18 cellular contexts compared by ENCODE assay signal in the genomic region with DNA sequence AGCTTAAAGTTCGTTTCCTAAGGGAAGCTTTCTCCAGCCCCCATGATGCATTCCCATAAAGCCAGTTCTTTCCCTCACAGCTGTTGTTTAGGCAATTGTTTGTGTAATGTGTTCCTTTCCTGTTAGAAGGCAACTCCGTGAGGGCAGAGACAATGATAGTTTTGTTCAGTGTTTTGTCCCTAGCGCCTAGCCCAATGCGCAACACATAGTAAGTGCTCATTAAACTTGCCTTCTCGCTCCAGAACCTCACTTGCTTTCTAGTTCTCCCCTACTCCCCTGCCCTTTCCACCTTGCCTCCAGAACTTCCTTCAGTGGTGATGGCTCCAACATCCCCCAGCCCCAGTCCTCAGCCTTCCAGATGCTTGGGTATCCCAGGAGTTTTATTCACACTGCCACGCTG.
DNase-seq lines count a peak whose midpoint lies in the region; ATAC-seq and TF ChIP-seq lines count a peak whose summit lies in the region.
"Had no signal": no experiment of that assay in that cellular context is flagged by ENCODE, and none has a peak within 500 bp of the region (broad histone marks: within the 10 kb centered on the region; RNA-seq: fewer than 3 reads in every experiment).

No MANE protein-coding gene starts in this region.

- H3K36me3 ChIP-seq in mammary epithelial cell (ENCODE audit: insufficient read depth, low read length) = no peaks in the 10 kb centered on the region
- no peaks in the 10 kb centered on the region for H3K36me3 ChIP-seq in BLaER1
- H3K36me3 ChIP-seq in neuronal stem cell (replicated peaks in 1 of 2; ENCODE audit: control insufficient read depth in 2 of 2, insufficient read depth in 2 of 2, low read length in 2 of 2) = peaks cover 0 to 26% of the 10 kb centered on the region in 2 donors

- no peaks in the 10 kb centered on the region for H3K79me2 ChIP-seq in mammary epithelial cell (ENCODE audit: insufficient read depth, low read length)

- H3K4ac ChIP-seq in neuronal stem cell (ENCODE audit: low read length) = peak overlapping the region; percentile 39

- no peaks in the 10 kb centered on the region for H3K9me3 ChIP-seq in mammary epithelial cell (replicated peaks; ENCODE audit: insufficient read depth, low read length)
- H3K9me3 ChIP-seq in BLaER1 = no peaks in the 10 kb centered on the region
- H3K9me3 ChIP-seq in neuronal stem cell (replicated peaks in 1 of 2; ENCODE audit: control insufficient read depth in 2 of 2, insufficient read depth in 1 of 2, low read depth in 1 of 2, low read length in 2 of 2) = no peaks in the 10 kb centered on the region
- H3K9me3 ChIP-seq: A549 had no signal

- H3K18ac ChIP-seq in neuronal stem cell (ENCODE audit: low read length) = no peak overlapping the region

- TF ChIP-seq CTCF in MCF 10A (IDR thresholded peaks at IDR 0.05; ENCODE audit: unreplicated experiment) = no peak
- TF ChIP-seq CTCF in mammary epithelial cell (conservative IDR thresholded peaks at IDR 0.05 in 1 of 2, IDR thresholded peaks at IDR 0.05 in 1 of 2; ENCODE audit: extremely low read depth in 1 of 2, insufficient read depth in 1 of 2, low read depth in 1 of 2, low read length in 2 of 2) = no peak
- TF ChIP-seq CTCF in endothelial cell (IDR thresholded peaks at IDR 0.05; ENCODE audit: unreplicated experiment) = no peak

- BruUV-seq in MCF 10A (replicated peaks; lab: Mats Ljungman, UMichigan) (no TSS peak), mammary epithelial cell (replicated peaks; lab: Mats Ljungman, UMichigan) (no TSS peak)

- H2AFZ ChIP-seq in mammary epithelial cell (ENCODE audit: low read depth, low read length) = no peak overlapping the region
- no peak overlapping the region for H2AFZ ChIP-seq in neuronal stem cell (ENCODE audit: low read length)
- H2AFZ ChIP-seq: GM23338 had no signal

- H3K23ac ChIP-seq in neuronal stem cell (ENCODE audit: low read depth, low read length, poor library complexity) = no peak overlapping the region

- H2BK15ac ChIP-seq in neuronal stem cell (ENCODE audit: low read length) = no peak overlapping the region

- dilution Hi-C loops in mammary epithelial cell (cut with HindIII; ENCODE audit: low sequenced_read_pairs) = no loop called here

- H3K9me3 Mint-ChIP-seq in MCF 10A (ENCODE audit: unreplicated experiment) (no peaks in the 10 kb centered on the region), endothelial cell (ENCODE audit: unreplicated experiment) (no peaks in the 10 kb centered on the region)
- H3K9me3 Mint-ChIP-seq: CD8-positive, alpha-beta T cell; GM23338; HFFc6; IgD-negative memory B cell had no signal

- no peak overlapping the region for H2BK120ac ChIP-seq in neuronal stem cell (ENCODE audit: low read depth, low read length)

- no peaks in the 10 kb centered on the region for H3K27me3 ChIP-seq in mammary epithelial cell (ENCODE audit: insufficient read depth, low read length)
- H3K27me3 ChIP-seq in BLaER1 = no peaks in the 10 kb centered on the region
- H3K27me3 ChIP-seq in neuronal stem cell (ENCODE audit: control insufficient read depth in 3 of 3, insufficient read depth in 3 of 3, low read depth in 1 of 3, low read length in 3 of 3) = peaks cover 0 to 5% (median 0%) of the 10 kb centered on the region in 3 experiments

- H3K4me1 Mint-ChIP-seq in MCF 10A (ENCODE audit: insufficient read depth, unreplicated experiment) (peaks cover 51% of the 10 kb centered on the region), endothelial cell (ENCODE audit: unreplicated experiment) (peaks cover 33% of the 10 kb centered on the region)

- H3K4me2 ChIP-seq in mammary epithelial cell (ENCODE audit: insufficient read depth, low read depth, low read length) (no peak overlapping the region), BLaER1 (peak overlapping the region; percentile 54), neuronal stem cell (ENCODE audit: insufficient read depth, low read length, poor library complexity, severe bottlenecking) (no peak overlapping the region)
- H3K4me2 ChIP-seq: A549, GM23338 had no signal

- in situ Hi-C loops in mammary epithelial cell (cut with MboI; ENCODE audit: low sequenced_read_pairs in 2 of 2) = no loop called here

- no peak for DNase-seq in MCF 10A (ENCODE audit: unreplicated experiment)
- no peak for DNase-seq in mammary epithelial cell
- no peak for DNase-seq in neuronal stem cell (ENCODE audit: low spot score)
- no peak for DNase-seq in endothelial cell (ENCODE audit: low spot score)
- DNase-seq: AML-193; CD8-positive, alpha-beta T cell; COR-L47; DMS 273 treated with DMSO at 0.1 percent for 48 hours; HCEC 1CT; HFFc6 had no signal

- no peak overlapping the region for H2BK5ac ChIP-seq in neuronal stem cell (ENCODE audit: low read length)

- no peak overlapping the region for H4K8ac ChIP-seq in neuronal stem cell (ENCODE audit: low read depth, low read length)

- POLR2A ChIA-PET in MCF 10A (lab: Yijun Ruan, JAX) = interaction anchor here (0.9 to 3.3 kb wide), 5 partner anchors 9 to 233 kb away, joined by 3 to 15 read pairs (median 4); no protein-coding TSS in a partner anchor

- H3K27me3 Mint-ChIP-seq in MCF 10A (ENCODE audit: insufficient read depth, unreplicated experiment) = no peaks in the 10 kb centered on the region
- H3K27me3 Mint-ChIP-seq in endothelial cell (ENCODE audit: unreplicated experiment) = peaks cover 2% of the 10 kb centered on the region

- H3K27ac Mint-ChIP-seq in MCF 10A (ENCODE audit: low read depth, unreplicated experiment) = peak overlapping the region; percentile 93
- H3K27ac Mint-ChIP-seq in endothelial cell (ENCODE audit: unreplicated experiment) = no peak overlapping the region
- H3K27ac Mint-ChIP-seq: CD8-positive, alpha-beta T cell; GM23338; HFFc6; IgD-negative memory B cell had no signal

- H3K4me3 ChIP-seq in mammary epithelial cell (replicated peaks in 1 of 3; ENCODE audit: insufficient read depth in 1 of 3, low read depth in 2 of 3, low read length in 3 of 3) = no peak overlapping the region
- H3K4me3 ChIP-seq in BLaER1 = no peak overlapping the region
- no peak overlapping the region for H3K4me3 ChIP-seq in neuronal stem cell (ENCODE audit: low read length in 2 of 2)
- H3K4me3 ChIP-seq: A549, GM23338 had no signal

- H3K27ac ChIP-seq in mammary epithelial cell (ENCODE audit: insufficient read depth, low read depth, low read length) (no peak overlapping the region), BLaER1 (no peak overlapping the region), cingulate gyrus (ENCODE audit: low read depth, low read length) (peak overlapping the region; percentile 41), neuronal stem cell (replicated peaks; ENCODE audit: low read length) (no peak overlapping the region)
- H3K27ac ChIP-seq: 22Rv1, A549 had no signal

- no peak overlapping the region for H4K91ac ChIP-seq in neuronal stem cell (ENCODE audit: low read depth, low read length, poor library complexity)

- H2BK12ac ChIP-seq in neuronal stem cell (ENCODE audit: low read length) = no peak overlapping the region

- H3K4me3 Mint-ChIP-seq in MCF 10A (ENCODE audit: unreplicated experiment) (no peak overlapping the region), endothelial cell (ENCODE audit: unreplicated experiment) (no peak overlapping the region)
- H3K4me3 Mint-ChIP-seq: CD8-positive, alpha-beta T cell; GM23338; HFFc6; IgD-negative memory B cell had no signal

- H2AK5ac ChIP-seq in neuronal stem cell (ENCODE audit: low read depth, low read length) = no peak overlapping the region

- H4K20me1 ChIP-seq in mammary epithelial cell (ENCODE audit: insufficient read depth, low read length) = no peaks in the 10 kb centered on the region
- no peaks in the 10 kb centered on the region for H4K20me1 ChIP-seq in BLaER1

- CTCF ChIA-PET in MCF 10A (lab: Yijun Ruan, JAX) (interaction anchor here (0.6 to 4.4 kb wide), 4 partner anchors 9 to 497 kb away, joined by 3 to 26 read pairs (median 5); no protein-coding TSS in a partner anchor), mammary epithelial cell (lab: Charles Lee; ENCODE audit: low non-redundant PET) (no interaction called here)

- no peak overlapping the region for H3K9ac ChIP-seq in mammary epithelial cell (ENCODE audit: insufficient read depth, low read length)
- H3K9ac ChIP-seq in BLaER1 = no peak overlapping the region
- H3K9ac ChIP-seq in neuronal stem cell (ENCODE audit: low read depth, low read length, poor library complexity) = no peak overlapping the region

- 67% methylated on average over 6 of the region's 6 CpGs for WGBS in mammary epithelial cell (ENCODE audit: low coverage, missing lambda C conversion rate)
- no CpG with 5 or more reads among the region's 6 CpGs for WGBS in neuronal stem cell (ENCODE audit: extremely low coverage in 2 of 2, insufficient read length in 2 of 2, insufficient replicate concordance in 1 of 2), 2 donors

- H3K14ac ChIP-seq in neuronal stem cell (ENCODE audit: low read length) = no peak overlapping the region

- intact Hi-C loops in MCF 10A (cut with micrococcal nuclease) (no loop called here), mammary epithelial cell (cut with micrococcal nuclease) (no loop called here)

- ATAC-seq in HG03097 (IDR thresholded peaks at IDR 0.05; ENCODE audit: low FRiP score, unreplicated experiment) (no peak), GM19351 (IDR thresholded peaks at IDR 0.05; ENCODE audit: unreplicated experiment) (no peak)
- ATAC-seq: A549; CD8-positive, alpha-beta T cell; GM23338 had no signal

- H3K4me1 ChIP-seq in mammary epithelial cell (ENCODE audit: insufficient read depth, low read length) (peaks cover 28% of the 10 kb centered on the region), BLaER1 (peaks cover 27% of the 10 kb centered on the region), neuronal stem cell (ENCODE audit: control insufficient read depth in 2 of 2, insufficient read depth in 1 of 2, low read depth in 1 of 2, low read length in 2 of 2) (peaks cover 0 to 2% of the 10 kb centered on the region in 2 donors)

- H3K36me3 Mint-ChIP-seq in MCF 10A (ENCODE audit: insufficient read depth, unreplicated experiment) (no peaks in the 10 kb centered on the region), endothelial cell (ENCODE audit: low read depth, unreplicated experiment) (no peaks in the 10 kb centered on the region)
- H3K36me3 Mint-ChIP-seq: CD8-positive, alpha-beta T cell had no signal

- H3K79me1 ChIP-seq in neuronal stem cell (ENCODE audit: low read depth, low read length) = peaks cover 1% of the 10 kb centered on the region
